Comparison of ENCODE assay signal across 13 cellular contexts in the genomic region with DNA sequence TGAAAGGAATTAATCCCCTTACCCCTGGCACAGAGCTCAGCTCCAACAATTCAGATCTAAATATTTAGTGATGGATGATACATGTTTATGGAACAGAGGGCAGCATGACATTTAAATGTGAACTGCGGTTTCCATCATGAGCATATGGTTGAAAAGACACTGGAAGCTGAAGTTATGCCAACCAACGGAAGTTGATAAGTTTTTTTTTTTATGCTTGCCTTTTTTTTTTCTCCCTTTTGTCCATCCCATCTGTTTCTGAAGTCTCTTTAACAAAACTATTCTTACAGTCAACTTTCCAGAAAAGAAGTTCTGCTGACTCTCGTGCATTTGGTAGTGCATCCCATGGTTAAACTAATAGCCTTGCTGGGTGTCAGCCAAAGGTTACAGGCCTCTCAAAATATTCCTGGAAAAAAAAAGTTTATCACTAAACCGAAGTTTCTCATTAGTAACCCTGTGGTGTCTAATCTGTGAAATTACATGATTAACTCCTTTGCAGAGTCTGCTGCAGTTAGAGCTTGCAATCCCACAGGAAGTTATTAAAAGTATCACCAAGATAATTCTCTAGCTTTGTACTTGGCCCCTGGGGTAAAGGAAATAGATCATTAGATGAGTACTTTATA.
DNase-seq lines count a peak whose midpoint lies in the region; TF ChIP-seq lines count a peak whose summit lies in the region.
"Had no signal": no experiment of that assay in that cellular context is flagged by ENCODE, and none has a peak within 500 bp of the region (broad histone marks: within the 10 kb centered on the region; RNA-seq: fewer than 3 reads in every experiment).

No MANE protein-coding gene starts in this region.

- H3K27ac ChIP-seq in esophagus squamous epithelium = peak overlapping the region in 2 of 4 donors; percentile 44 to 47

- peaks cover 0 to 6% (median 3%) of the 10 kb centered on the region in 3 donors for H3K4me1 ChIP-seq in esophagus squamous epithelium

- H3K27me3 ChIP-seq in esophagus squamous epithelium = no peaks in the 10 kb centered on the region

- DNase-seq in COLO829 (ENCODE audit: low spot score) = peak; percentile 30
- peak; percentile 93 for DNase-seq in M059J (ENCODE audit: low read depth)
- DNase-seq in cardiac fibroblast (ENCODE audit: low read depth in 2 of 2) = peak; percentile 22 to 77
- no peak for DNase-seq in esophagus squamous epithelium (lab: John Stamatoyannopoulos, UW)
- DNase-seq in nephron progenitor cell = no peak
- DNase-seq in AG08396 (ENCODE audit: low spot score) = no peak
- no peak for DNase-seq in amniotic stem cell (lab: John Stamatoyannopoulos, UW)
- DNase-seq: activated T-cell treated with anti-CD3 and anti-CD28 coated beads, Interleukin-2, amount 50 U/mL, for 72 hours; CD4-positive, alpha-beta memory T cell; cerebellar nuclear complex; small intestine; stimulated activated CD8-positive, alpha-beta memory T cell treated with anti-CD3 and anti-CD28 coated beads, Interleukin-4, amount 100 ng/mL, for 48 hours had no signal

- no peaks in the 10 kb centered on the region for H3K36me3 ChIP-seq in esophagus squamous epithelium

- H3K9me3 Mint-ChIP-seq in nephron (peaks cover 7% of the 10 kb centered on the region), nephron progenitor cell (no peaks in the 10 kb centered on the region)
- H3K9me3 Mint-ChIP-seq: activated T-cell treated with anti-CD3 and anti-CD28 coated beads, Interleukin-2, amount 50 U/mL, for 72 hours had no signal

- H3K27me3 Mint-ChIP-seq in nephron (ENCODE audit: low read depth) = no peaks in the 10 kb centered on the region
- H3K27me3 Mint-ChIP-seq in nephron progenitor cell (ENCODE audit: low read depth, poor library complexity) = peaks cover 8% of the 10 kb centered on the region
- H3K27me3 Mint-ChIP-seq: CD4-positive, alpha-beta memory T cell had no signal

- H3K4me3 ChIP-seq in cardiac fibroblast (replicated peaks in 1 of 2; ENCODE audit: low read depth in 2 of 2, low read length in 2 of 2) = no peak overlapping the region
- H3K4me3 ChIP-seq in esophagus squamous epithelium = no peak overlapping the region

- TF ChIP-seq POLR2A in esophagus squamous epithelium (IDR thresholded peaks at IDR 0.05) = no peak

- intact Hi-C loops in esophagus squamous epithelium (cut with DNase I) = no loop called here

- no peaks in the 10 kb centered on the region for H3K9me3 ChIP-seq in esophagus squamous epithelium

- no peak for TF ChIP-seq CTCF in cardiac fibroblast (IDR thresholded peaks at IDR 0.05; ENCODE audit: low read depth, low read length)
- no peak for TF ChIP-seq CTCF in nephron (IDR thresholded peaks at IDR 0.05; ENCODE audit: unreplicated experiment in 3 of 3)
- no peak for TF ChIP-seq CTCF in esophagus squamous epithelium (IDR thresholded peaks at IDR 0.05)
- no peak for TF ChIP-seq CTCF in nephron progenitor cell (IDR thresholded peaks at IDR 0.05)

- H3K4me1 Mint-ChIP-seq in nephron (peaks cover 42% of the 10 kb centered on the region), nephron progenitor cell (no peaks in the 10 kb centered on the region)
- H3K4me1 Mint-ChIP-seq: CD4-positive, alpha-beta memory T cell had no signal

- H3K27ac Mint-ChIP-seq in nephron (peak overlapping the region; percentile 91 to 96 (median 93)), nephron progenitor cell (no peak overlapping the region)
- H3K27ac Mint-ChIP-seq: activated T-cell treated with anti-CD3 and anti-CD28 coated beads, Interleukin-2, amount 50 U/mL, for 72 hours; CD4-positive, alpha-beta memory T cell had no signal

- H3K4me3 Mint-ChIP-seq in nephron (no peak overlapping the region), nephron progenitor cell (no peak overlapping the region)
- H3K4me3 Mint-ChIP-seq: activated T-cell treated with anti-CD3 and anti-CD28 coated beads, Interleukin-2, amount 50 U/mL, for 72 hours; CD4-positive, alpha-beta memory T cell had no signal

- WGBS in esophagus squamous epithelium, 2 donors = 34 to 39% methylated on average over 4 of the region's 4 CpGs

- H3K36me3 Mint-ChIP-seq in nephron (ENCODE audit: low read depth) (no peaks in the 10 kb centered on the region), nephron progenitor cell (ENCODE audit: low read depth) (no peaks in the 10 kb centered on the region)
- H3K36me3 Mint-ChIP-seq: CD4-positive, alpha-beta memory T cell had no signal

Comparison
In these comparisons a context has a peak if more than half of its experiments do, and no peak if none do; other contexts are left out.
1. DNase-seq: peak in COLO829 (single experiment), M059J (single experiment) and cardiac fibroblast (2 of 2); none in esophagus squamous epithelium (single experiment), nephron progenitor cell (single experiment), AG08396 (single experiment) and amniotic stem cell (single experiment).